ENCODE assay signal across 8 cellular contexts in the genomic region with DNA sequence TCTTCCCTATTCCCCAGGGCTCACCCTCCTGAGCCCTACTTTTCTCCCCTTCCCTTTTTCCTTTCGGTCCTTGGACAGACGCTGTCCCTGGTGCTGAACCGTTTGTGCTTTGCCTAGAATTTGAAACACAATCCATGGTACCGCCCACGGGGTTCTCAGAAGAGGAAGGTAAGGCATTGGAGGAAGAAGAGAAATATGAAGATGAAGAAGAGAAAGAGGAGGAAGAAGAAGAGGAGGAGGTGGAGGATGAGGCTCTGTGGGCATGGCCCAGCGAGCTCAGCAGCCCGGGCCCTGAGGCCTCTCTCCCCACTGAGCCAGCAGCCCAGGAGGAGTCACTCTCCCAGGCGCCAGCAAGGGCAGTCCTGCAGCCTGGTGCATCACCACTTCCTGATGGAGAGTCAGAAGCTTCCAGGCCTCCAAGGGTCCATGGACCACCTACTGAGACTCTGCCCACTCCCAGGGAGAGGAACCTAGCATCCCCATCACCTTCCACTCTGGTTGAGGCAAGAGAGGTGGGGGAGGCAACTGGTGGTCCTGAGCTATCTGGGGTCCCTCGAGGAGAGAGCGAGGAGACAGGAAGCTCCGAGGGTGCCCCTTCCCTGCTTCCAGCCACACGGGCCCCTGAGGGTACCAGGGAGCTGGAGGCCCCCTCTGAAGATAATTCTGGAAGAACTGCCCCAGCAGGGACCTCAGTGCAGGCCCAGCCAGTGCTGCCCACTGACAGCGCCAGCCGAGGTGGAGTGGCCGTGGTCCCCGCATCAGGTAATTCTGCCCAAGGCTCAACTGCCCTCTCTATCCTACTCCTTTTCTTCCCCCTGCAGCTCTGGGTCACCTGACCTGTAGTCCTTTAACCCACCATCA. TPM values are rescaled to one million over a fixed set of nuclear protein-coding genes. Genes with fewer than 3 reads are reported as not detected.
DNase-seq lines count a peak whose midpoint lies in the region; ATAC-seq and TF ChIP-seq lines count a peak whose summit lies in the region.
"Had no signal": no experiment of that assay in that cellular context is flagged by ENCODE, and none has a peak within 500 bp of the region (broad histone marks: within the 10 kb centered on the region; RNA-seq: fewer than 3 reads in every experiment).

No MANE protein-coding gene starts in this region.

- H3K4me2 ChIP-seq in DND-41 (ENCODE audit: insufficient read depth, low read length) (no peak overlapping the region), PC-3 (ENCODE audit: low read length) (no peak overlapping the region), hepatocyte (no peak overlapping the region)

- intact Hi-C loops in PC-3 (cut with micrococcal nuclease) = no loop called here

- TF ChIP-seq CTCF in DND-41 (IDR thresholded peaks at IDR 0.05; ENCODE audit: borderline replicate concordance, extremely low read depth, low read length, poor library complexity, severe bottlenecking) = no peak
- TF ChIP-seq CTCF in PC-3 (conservative IDR thresholded peaks at IDR 0.05; ENCODE audit: low read depth, low read length) = no peak
- no peak for TF ChIP-seq CTCF in hepatocyte (IDR thresholded peaks at IDR 0.05; ENCODE audit: poor library complexity)

- H3K4me1 ChIP-seq in DND-41 (ENCODE audit: insufficient read depth, low read length) (peaks cover 4% of the 10 kb centered on the region), PC-3 (ENCODE audit: insufficient read depth, low read length) (peaks cover 6% of the 10 kb centered on the region; the same call in 1 of the 2 replicates), hepatocyte (ENCODE audit: insufficient read depth) (peaks cover 10% of the 10 kb centered on the region)

- WGBS in hepatocyte (ENCODE audit: low lambda C conversion rate, missing lambda C conversion rate) = 55% methylated on average over 16 of the region's 16 CpGs

- ATAC-seq in DND-41 (ENCODE audit: insufficient read depth, low read depth) (peak; percentile 71), PC-3 (peak; percentile 32; the same call in 1 of the 2 replicates), GM21737 (IDR thresholded peaks at IDR 0.05; ENCODE audit: unreplicated experiment) (no peak)

- POLR2A ChIA-PET in PC-3 (lab: Charles Lee; ENCODE audit: unreplicated experiment) = no interaction called here

- H3F3A ChIP-seq in PC-3 (ENCODE audit: low read length, unreplicated experiment) = no peaks in the 10 kb centered on the region

- H3K79me2 ChIP-seq in DND-41 (ENCODE audit: insufficient read depth, low read length) (no peaks in the 10 kb centered on the region), PC-3 (ENCODE audit: low read length) (no peaks in the 10 kb centered on the region), hepatocyte (no peaks in the 10 kb centered on the region)

- H3K27me3 ChIP-seq in DND-41 (ENCODE audit: insufficient read depth, low read length, poor library complexity) (peaks cover 4% of the 10 kb centered on the region), PC-3 (ENCODE audit: low read length) (0 out of 2 replicates have a peak, but pooled peaks cover 3% of the 10 kb centered on the region), hepatocyte (peaks cover 66% of the 10 kb centered on the region)

- H2AFZ ChIP-seq in DND-41 (ENCODE audit: low read depth, low read length) (no peak overlapping the region), PC-3 (ENCODE audit: low read length) (no peak overlapping the region), hepatocyte (no peak overlapping the region)

- H3K9ac ChIP-seq in DND-41 (ENCODE audit: low read depth, low read length) (no peak overlapping the region), PC-3 (ENCODE audit: low read length) (no peak overlapping the region)

- H4K20me1 ChIP-seq in DND-41 (ENCODE audit: insufficient read depth, low read length) = peaks cover 21% of the 10 kb centered on the region; the same call in 1 of the 2 replicates
- H4K20me1 ChIP-seq in PC-3 (ENCODE audit: low read length) = no peaks in the 10 kb centered on the region
- H4K20me1 ChIP-seq in hepatocyte (ENCODE audit: insufficient read depth, poor library complexity, severe bottlenecking) = no peaks in the 10 kb centered on the region

- H3K9me2 ChIP-seq in PC-3 (replicated peaks; ENCODE audit: low read length) (no peaks in the 10 kb centered on the region), hepatocyte (replicated peaks; ENCODE audit: insufficient read depth) (no peaks in the 10 kb centered on the region)

- H3K27ac ChIP-seq in DND-41 (ENCODE audit: low read length) (no peak overlapping the region), PC-3 (ENCODE audit: low read length) (no peak overlapping the region), hepatocyte (no peak overlapping the region)

- CTCF ChIA-PET in PC-3 (lab: Charles Lee) = interaction anchor here (1.1 kb wide), 1 partner anchor 25 kb away, joined by 6 read pairs; a partner anchor contains a TSS

- no peaks in the 10 kb centered on the region for H3K9me3 ChIP-seq in DND-41 (ENCODE audit: insufficient read depth, low read length, severe bottlenecking)
- no peaks in the 10 kb centered on the region for H3K9me3 ChIP-seq in PC-3 (ENCODE audit: low read length)
- no peaks in the 10 kb centered on the region for H3K9me3 ChIP-seq in hepatocyte (ENCODE audit: low read depth)

- peak; percentile 64 for DNase-seq in DND-41
- DNase-seq in PC-3 = peak; percentile 69
- DNase-seq in hepatocyte (ENCODE audit: low spot score) = peak; percentile 76
- DNase-seq in effector CD4-positive, alpha-beta T cell = no peak
- DNase-seq in HPDE6-E6E7 (ENCODE audit: extremely low spot score) = no peak
- DNase-seq: retina had no signal

- no TSS peak for BruUV-seq in PC-3 (replicated peaks; lab: Mats Ljungman, UMichigan)

- no peaks in the 10 kb centered on the region for H3K36me3 ChIP-seq in DND-41 (ENCODE audit: insufficient read depth, low read length)
- no peaks in the 10 kb centered on the region for H3K36me3 ChIP-seq in PC-3 (ENCODE audit: low read depth, low read length)
- no peaks in the 10 kb centered on the region for H3K36me3 ChIP-seq in hepatocyte (replicated peaks; ENCODE audit: insufficient read depth, low read depth)

- H3K4me3 ChIP-seq in DND-41 (ENCODE audit: low read depth in 1 of 2, low read length in 2 of 2) (no peak overlapping the region), PC-3 (ENCODE audit: low read length) (no peak overlapping the region), hepatocyte (no peak overlapping the region)

RNA-seq across cellular contexts. Expression of a gene that starts 10.4 kb away (rescaled TPM):
- total RNA-seq in PC-3 (2014; rRNA removed) = not detected in 2 replicates
- total RNA-seq in hepatocyte = 0.03 and 0.84 TPM in 2 replicates
- polyA plus RNA-seq in hepatocyte = not detected in 2 replicates

RNA-seq across cellular contexts. Expression of a gene that starts 24.8 kb away (rescaled TPM):
- total RNA-seq in PC-3 (2014; rRNA removed) (58.2 and 70.0 TPM in 2 replicates), hepatocyte (7.9 and 13.8 TPM in 2 replicates)
- polyA plus RNA-seq in hepatocyte = 3.6 and 4.8 TPM in 2 replicates

RNA-seq across cellular contexts. Expression of a gene that starts 33.1 kb away (rescaled TPM):
- total RNA-seq in PC-3 (2014; rRNA removed) (1.1 TPM in 1 of 2 replicates, not detected in the other), hepatocyte (not detected in 2 replicates)
- polyA plus RNA-seq in hepatocyte = not detected in 2 replicates
- total RNA-seq: RPMI7951 had no signal

RNA-seq across cellular contexts. Expression of a gene that starts 51.1 kb away (rescaled TPM):
- total RNA-seq in PC-3 (2014; rRNA removed) = 37.3 and 73.7 TPM in 2 replicates
- 5.6 and 17.4 TPM in 2 replicates for total RNA-seq in hepatocyte
- 28.3 and 28.6 TPM in 2 replicates for polyA plus RNA-seq in hepatocyte

RNA-seq across cellular contexts. Expression of a gene that starts 53.0 kb away (rescaled TPM):
- 120 and 150 TPM in 2 replicates for total RNA-seq in PC-3 (2014; rRNA removed)
- total RNA-seq in hepatocyte = 54.5 and 93.5 TPM in 2 replicates
- 171 and 195 TPM in 2 replicates for polyA plus RNA-seq in hepatocyte

Comparison
In these comparisons a context has a peak if more than half of its experiments do, and no peak if none do; other contexts are left out.
1. DNase-seq: peak in DND-41 (single experiment), PC-3 (single experiment) and hepatocyte (single experiment); none in effector CD4-positive, alpha-beta T cell (single experiment) and HPDE6-E6E7 (single experiment).